ENCODE assay signal across 8 cellular contexts in the genomic region with DNA sequence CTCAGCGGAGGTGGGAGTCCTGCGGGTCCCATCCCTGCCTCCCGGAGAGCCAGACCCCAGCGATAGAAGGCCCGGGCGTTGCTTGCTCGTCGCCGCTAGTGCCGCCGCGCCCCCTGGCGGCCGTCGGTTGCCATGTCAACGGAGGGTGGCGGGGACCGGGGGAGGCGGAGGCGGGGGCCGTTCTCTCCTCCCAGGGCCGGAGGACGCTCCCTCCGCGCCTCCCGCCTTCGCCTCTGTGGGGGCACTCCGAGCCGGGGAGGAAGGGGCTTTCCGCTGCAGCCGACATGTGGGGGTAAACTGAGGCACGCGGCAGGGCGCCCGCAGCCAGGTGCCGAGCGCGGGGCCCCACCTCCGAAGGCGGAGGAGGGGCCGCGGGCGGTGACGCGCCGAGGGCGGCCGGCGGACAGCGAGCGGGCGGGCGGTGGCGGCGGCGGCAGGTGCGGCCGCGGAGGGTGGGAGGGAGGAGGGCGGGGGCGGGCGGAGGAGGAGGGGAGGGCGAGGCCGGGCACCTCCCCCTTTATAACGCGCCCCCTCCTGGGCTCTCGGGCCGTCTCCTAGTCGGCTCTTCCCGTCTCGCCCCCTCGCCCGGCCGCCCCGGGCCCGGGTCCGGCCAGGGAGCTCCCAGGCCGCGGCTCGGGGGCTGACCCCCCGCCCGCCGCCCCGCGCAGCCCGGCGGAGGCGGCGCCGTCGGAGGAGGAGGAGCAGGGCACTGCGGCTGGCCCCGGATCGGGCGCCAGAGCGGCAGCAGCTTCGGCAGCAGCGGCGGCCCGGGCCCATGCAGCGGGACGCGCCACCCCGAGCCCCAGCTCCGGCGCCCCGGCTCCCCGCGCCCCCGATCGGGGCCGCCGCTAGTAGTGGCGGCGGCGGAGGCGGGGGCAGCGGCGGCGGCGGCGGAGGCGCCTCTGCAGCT. TPM values are rescaled to one million over a fixed set of nuclear protein-coding genes. Genes with fewer than 3 reads are reported as not detected.
DNase-seq lines count a peak whose midpoint lies in the region; ATAC-seq, FAIRE-seq and TF ChIP-seq lines count a peak whose summit lies in the region.

No MANE protein-coding gene starts in this region.

- H3K4me3 Mint-ChIP-seq in naive B cell, result peak overlapping the region; percentile 85 to 94 (median 90)
- peak overlapping the region; percentile 97 for H3K4me3 Mint-ChIP-seq in stimulated activated memory B cell treated with anti-CD40 and anti-IgM and Interleukin-4, amounts not matched to agents 10 μg/mL and 1 μg/mL and 100 μg/mL, for 72 hours

- H3K36me3 ChIP-seq in esophagus squamous epithelium, result peaks cover 31 to 36% (median 32%) of the 10 kb centered on the region in 3 donors

- no peaks in the 10 kb centered on the region for H3K9me3 Mint-ChIP-seq in naive B cell
- H3K9me3 Mint-ChIP-seq in stimulated activated memory B cell treated with anti-CD40 and anti-IgM and Interleukin-4, amounts not matched to agents 10 μg/mL and 1 μg/mL and 100 μg/mL, for 72 hours, result no peaks in the 10 kb centered on the region

- no peak for TF ChIP-seq POLR2A in esophagus squamous epithelium (IDR thresholded peaks at IDR 0.05)

- ATAC-seq in GM21576 (IDR thresholded peaks at IDR 0.05; ENCODE audit: unreplicated experiment), result peak; percentile 40
- ATAC-seq in naive B cell (ENCODE audit: low read depth in 2 of 2), result peak; percentile 59 to 60
- ATAC-seq in stimulated activated memory B cell treated with anti-CD40 and anti-IgM and Interleukin-4, amounts not matched to agents 10 μg/mL and 1 μg/mL and 100 μg/mL, for 72 hours, result peak; percentile 74

- peak overlapping the region; percentile 73 to 87 (median 84) for H3K4me3 ChIP-seq in esophagus squamous epithelium

- peaks cover 3 to 11% of the 10 kb centered on the region in 2 donors for H3K36me3 Mint-ChIP-seq in naive B cell
- H3K36me3 Mint-ChIP-seq in stimulated activated memory B cell treated with anti-CD40 and anti-IgM and Interleukin-4, amounts not matched to agents 10 μg/mL and 1 μg/mL and 100 μg/mL, for 72 hours, result peaks cover 37% of the 10 kb centered on the region

- no peaks in the 10 kb centered on the region for H3K27me3 ChIP-seq in esophagus squamous epithelium

- peaks cover 0 to 73% (median 33%) of the 10 kb centered on the region in 3 donors for H3K4me1 ChIP-seq in esophagus squamous epithelium

- TF ChIP-seq RAD21 in Ishikawa (IDR thresholded peaks at IDR 0.05; ENCODE audit: low read depth), result peak; percentile 74

- WGBS in esophagus squamous epithelium, 2 donors, result no CpG with 5 or more reads among the region's 123 CpGs

- H3K27me3 Mint-ChIP-seq in naive B cell, result no peaks in the 10 kb centered on the region
- H3K27me3 Mint-ChIP-seq in stimulated activated memory B cell treated with anti-CD40 and anti-IgM and Interleukin-4, amounts not matched to agents 10 μg/mL and 1 μg/mL and 100 μg/mL, for 72 hours, result no peaks in the 10 kb centered on the region

- TF ChIP-seq CTCF in esophagus squamous epithelium (IDR thresholded peaks at IDR 0.05), result peak; percentile 92 to 99 (median 96)

- FAIRE-seq in RCC 7860 (lab: Jason Lieb, UNC), result no peak

- no peaks in the 10 kb centered on the region for H3K9me3 ChIP-seq in esophagus squamous epithelium

- H3K27ac Mint-ChIP-seq in naive B cell, result peak overlapping the region; percentile 94 to 98 (median 98)
- H3K27ac Mint-ChIP-seq in stimulated activated memory B cell treated with anti-CD40 and anti-IgM and Interleukin-4, amounts not matched to agents 10 μg/mL and 1 μg/mL and 100 μg/mL, for 72 hours, result peak overlapping the region; percentile 99

- 0 out of 2 replicates have a peak, but pooled peaks have one; percentile 17 for TF ChIP-seq EP300 in Ishikawa (IDR thresholded peaks at IDR 0.05; ENCODE audit: borderline replicate concordance)

- H3K27ac ChIP-seq in esophagus squamous epithelium, result peak overlapping the region; percentile 92 to 100 (median 99)

- H3K4me1 Mint-ChIP-seq in naive B cell, result peaks cover 50 to 66% (median 57%) of the 10 kb centered on the region in 3 donors
- peaks cover 73% of the 10 kb centered on the region for H3K4me1 Mint-ChIP-seq in stimulated activated memory B cell treated with anti-CD40 and anti-IgM and Interleukin-4, amounts not matched to agents 10 μg/mL and 1 μg/mL and 100 μg/mL, for 72 hours

- DNase-seq in DMS53 treated with DMSO at 0.1 percent for 48 hours (lab: John Stamatoyannopoulos, UW; ENCODE audit: unreplicated experiment), result peak; percentile 77
- peak; percentile 51 for DNase-seq in RCC 7860 (ENCODE audit: low spot score)
- peak; percentile 88 for DNase-seq in activated T-helper 1 cell treated with Interleukin-2 at 50 U/mL for 16 hours (ENCODE audit: low read depth)
- peak; percentile 45 for DNase-seq in esophagus squamous epithelium (lab: John Stamatoyannopoulos, UW)
- peak; percentile 90 for DNase-seq in naive B cell

- intact Hi-C loops in esophagus squamous epithelium (cut with DNase I), result loop anchor here (5.0 kb wide), 1 partner anchor 137 kb away; no protein-coding TSS in a partner anchor

TF ChIP-seq in Ishikawa, 13 proteins besides CTCF, POLR2A, EP300 and RAD21:
- 0 out of 2 replicates have a peak, but pooled peaks have one; percentile 32 for TF ChIP-seq EGR1 (IDR thresholded peaks at IDR 0.05)
- TF ChIP-seq CREB1 (IDR thresholded peaks at IDR 0.05; ENCODE audit: low read depth), result no peak; the same call in 1 of the 2 replicates

RNA-seq across cellular contexts. Expression of gene CDK9, which starts 0.6 kb away (rescaled TPM):
- total RNA-seq in esophagus squamous epithelium, result 10 to 100 TPM; 22.3 to 53.2 (median 41.2) TPM
- polyA plus RNA-seq in naive B cell (ENCODE audit: low read depth in 6 of 6), result 10 to 100 TPM; 37.3 to 88.8 (median 43.2) TPM

RNA-seq across cellular contexts. Expression of gene SH2D3C, which starts 6.8 kb away (rescaled TPM):
- 1 to 10 TPM in 3 of 4 donors, under 1 TPM in 1; 0.38 to 4.8 (median 2.8) TPM for total RNA-seq in esophagus squamous epithelium
- polyA plus RNA-seq in naive B cell (ENCODE audit: low read depth in 6 of 6), result 10 to 100 TPM; 29.8 to 87.0 (median 34.7) TPM

RNA-seq across cellular contexts. Expression of gene FPGS, which starts 17.4 kb away (rescaled TPM):
- total RNA-seq in esophagus squamous epithelium, result 10 to 100 TPM; 38.2 to 52.0 (median 47.0) TPM
- polyA plus RNA-seq in naive B cell (ENCODE audit: low read depth in 6 of 6), result 10 to 100 TPM; 52.2 to 78.0 (median 59.1) TPM

RNA-seq across cellular contexts. Expression of gene TOR2A, which starts 50.2 kb away (rescaled TPM):
- 10 to 100 TPM; 10.7 to 12.5 (median 11.5) TPM for total RNA-seq in esophagus squamous epithelium
- 10 to 100 TPM; 24.9 to 40.0 (median 27.3) TPM for polyA plus RNA-seq in naive B cell (ENCODE audit: low read depth in 6 of 6)

Comparison
In these comparisons a context has a peak if more than half of its experiments do, and no peak if none do; other contexts are left out.
1. Peak in every context shown above with its lines: DNase-seq, ATAC-seq, H3K4me3 ChIP-seq and H3K27ac ChIP-seq.